In genomic region chr6:17477356-17477755, GRCh38 we compare ENCODE assay signal across 1 cellular context.
TF ChIP-seq lines count a peak whose summit lies in the region.

No MANE protein-coding gene starts in this region.

TF ChIP-seq in SK-N-SH treated with all-trans-retinoic acid at 6 μM for 48 hours, 23 proteins besides CTCF, POLR2A, EP300 and RAD21 (continued from another document):
- TF ChIP-seq ZNF8 (CRISPR knock-in tag; IDR thresholded peaks at IDR 0.05) = no peak
